10 cellular contexts compared by ENCODE assay signal in genomic region chr7:12434012-12434642, GRCh38. TPM values are rescaled to one million over a fixed set of nuclear protein-coding genes. Genes with fewer than 3 reads are reported as not detected.
DNase-seq lines count a peak whose midpoint lies in the region; ATAC-seq and TF ChIP-seq lines count a peak whose summit lies in the region.
"Had no signal": no experiment of that assay in that cellular context is flagged by ENCODE, and none has a peak within 500 bp of the region (broad histone marks: within the 10 kb centered on the region; RNA-seq: fewer than 3 reads in every experiment).

No MANE protein-coding gene starts in this region.

- no peak overlapping the region for H3K27ac Mint-ChIP-seq in stimulated activated naive B cell treated with anti-CD40 and anti-IgM and Interleukin-4, amounts not matched to agents 10 μg/mL and 1 μg/mL and 100 μg/mL, for 72 hours
- no peak overlapping the region for H3K27ac Mint-ChIP-seq in activated CD4-positive, alpha-beta T cell treated with anti-CD3 and anti-CD28 coated beads, Interleukin-2, amount 10 ng/mL, durations not matched to agents 7 days and 5 days
- H3K27ac Mint-ChIP-seq: activated naive CD4-positive, alpha-beta T cell treated with anti-CD3 and anti-CD28 coated beads, Interleukin-2, amount 50 U/mL, for 72 hours had no signal

- peak; percentile 41 for TF ChIP-seq CTCF in BJ (IDR thresholded peaks at IDR 0.05; ENCODE audit: insufficient read depth, low read depth, low read length)
- TF ChIP-seq CTCF in fibroblast of the aortic adventitia (IDR thresholded peaks at IDR 0.05; ENCODE audit: insufficient read depth, low read length), result peak; percentile 36

- DNase-seq in BJ (ENCODE audit: low read depth), result no peak
- peak; percentile 36 for DNase-seq in NCI-H69 (lab: John Stamatoyannopoulos, UW)
- no peak for DNase-seq in fibroblast of the aortic adventitia (ENCODE audit: low read depth)
- no peak for DNase-seq in activated CD4-positive, CD25-positive, alpha-beta regulatory T cell treated with anti-CD3 and anti-CD28 coated beads, Interleukin-2, amount 50 U/mL, for 72 hours
- no peak for DNase-seq in stimulated activated naive B cell treated with anti-CD40 and anti-IgM and Interleukin-4, amounts not matched to agents 10 μg/mL and 1 μg/mL and 100 μg/mL, for 72 hours
- no peak for DNase-seq in activated CD4-positive, alpha-beta T cell treated with anti-CD3 and anti-CD28 coated beads, Interleukin-2, amount 10 ng/mL, durations not matched to agents 7 days and 5 days
- DNase-seq in activated CD8-positive, alpha-beta memory T cell treated with anti-CD3 and anti-CD28 coated beads for 24 hours, result no peak
- DNase-seq: SIG-M5 had no signal

- no peaks in the 10 kb centered on the region for H3K36me3 Mint-ChIP-seq in stimulated activated naive B cell treated with anti-CD40 and anti-IgM and Interleukin-4, amounts not matched to agents 10 μg/mL and 1 μg/mL and 100 μg/mL, for 72 hours
- H3K36me3 Mint-ChIP-seq in activated CD4-positive, alpha-beta T cell treated with anti-CD3 and anti-CD28 coated beads, Interleukin-2, amount 10 ng/mL, durations not matched to agents 7 days and 5 days (ENCODE audit: low read depth), result no peaks in the 10 kb centered on the region
- H3K36me3 Mint-ChIP-seq: activated naive CD4-positive, alpha-beta T cell treated with anti-CD3 and anti-CD28 coated beads, Interleukin-2, amount 50 U/mL, for 72 hours had no signal

- H3K4me1 Mint-ChIP-seq in stimulated activated naive B cell treated with anti-CD40 and anti-IgM and Interleukin-4, amounts not matched to agents 10 μg/mL and 1 μg/mL and 100 μg/mL, for 72 hours, result no peaks in the 10 kb centered on the region
- H3K4me1 Mint-ChIP-seq in activated CD4-positive, alpha-beta T cell treated with anti-CD3 and anti-CD28 coated beads, Interleukin-2, amount 10 ng/mL, durations not matched to agents 7 days and 5 days, result no peaks in the 10 kb centered on the region

- POLR2A ChIA-PET in BJ (lab: Charles Lee), result no interaction called here
- POLR2A ChIA-PET in activated CD4-positive, alpha-beta T cell treated with anti-CD3 and anti-CD28 coated beads, Interleukin-2, amount 10 ng/mL, durations not matched to agents 7 days and 5 days (lab: Charles Lee), result no interaction called here

- ATAC-seq in GM19395 (IDR thresholded peaks at IDR 0.05; ENCODE audit: unreplicated experiment), result peak; percentile 77
- ATAC-seq in stimulated activated naive B cell treated with anti-CD40 and anti-IgM and Interleukin-4, amounts not matched to agents 10 μg/mL and 1 μg/mL and 100 μg/mL, for 72 hours (replicated peaks), result no peak
- ATAC-seq: activated naive CD4-positive, alpha-beta T cell treated with anti-CD3 and anti-CD28 coated beads, Interleukin-2, amount 50 U/mL, for 72 hours had no signal

- H3K4me3 ChIP-seq in BJ (ENCODE audit: low read depth, low read length), result no peak overlapping the region
- H3K4me3 ChIP-seq in fibroblast of the aortic adventitia (ENCODE audit: low read depth, low read length), result no peak overlapping the region

- no peak overlapping the region for H3K4me3 Mint-ChIP-seq in stimulated activated naive B cell treated with anti-CD40 and anti-IgM and Interleukin-4, amounts not matched to agents 10 μg/mL and 1 μg/mL and 100 μg/mL, for 72 hours
- H3K4me3 Mint-ChIP-seq in activated CD4-positive, alpha-beta T cell treated with anti-CD3 and anti-CD28 coated beads, Interleukin-2, amount 10 ng/mL, durations not matched to agents 7 days and 5 days, result no peak overlapping the region

- no peaks in the 10 kb centered on the region for H3K9me3 Mint-ChIP-seq in stimulated activated naive B cell treated with anti-CD40 and anti-IgM and Interleukin-4, amounts not matched to agents 10 μg/mL and 1 μg/mL and 100 μg/mL, for 72 hours
- H3K9me3 Mint-ChIP-seq in activated CD4-positive, alpha-beta T cell treated with anti-CD3 and anti-CD28 coated beads, Interleukin-2, amount 10 ng/mL, durations not matched to agents 7 days and 5 days, result no peaks in the 10 kb centered on the region
- H3K9me3 Mint-ChIP-seq: activated naive CD4-positive, alpha-beta T cell treated with anti-CD3 and anti-CD28 coated beads, Interleukin-2, amount 50 U/mL, for 72 hours had no signal

- CTCF ChIA-PET in BJ (lab: Yijun Ruan, JAX), result interaction anchor here (1.2 to 1.9 kb wide), 4 partner anchors 9 to 56 kb away, joined by 4 to 10 read pairs (median 7); no protein-coding TSS in a partner anchor
- CTCF ChIA-PET in activated CD4-positive, alpha-beta T cell treated with anti-CD3 and anti-CD28 coated beads, Interleukin-2, amount 10 ng/mL, durations not matched to agents 7 days and 5 days (lab: Charles Lee), result no interaction called here

- H3K27me3 Mint-ChIP-seq in stimulated activated naive B cell treated with anti-CD40 and anti-IgM and Interleukin-4, amounts not matched to agents 10 μg/mL and 1 μg/mL and 100 μg/mL, for 72 hours, result no peaks in the 10 kb centered on the region
- no peaks in the 10 kb centered on the region for H3K27me3 Mint-ChIP-seq in activated CD4-positive, alpha-beta T cell treated with anti-CD3 and anti-CD28 coated beads, Interleukin-2, amount 10 ng/mL, durations not matched to agents 7 days and 5 days

- H3K27me3 ChIP-seq in BJ (ENCODE audit: control insufficient read depth, insufficient read depth, low read length), result no peaks in the 10 kb centered on the region

- H3K36me3 ChIP-seq in BJ (ENCODE audit: control insufficient read depth, insufficient read depth, low read length), result no peaks in the 10 kb centered on the region

RNA-seq across cellular contexts. Expression of gene VWDE, which starts 30.5 kb away (rescaled TPM):
- not detected in 2 replicates for polyA plus RNA-seq in BJ (2011; rRNA removed)
- not detected in 2 replicates for polyA minus RNA-seq in BJ (2011; rRNA and poly(A)+ RNA removed)
- 0.08 and 0.09 TPM in 2 replicates for total RNA-seq in fibroblast of the aortic adventitia (ENCODE audit: low replicate concordance)
- total RNA-seq in activated CD4-positive, alpha-beta T cell treated with anti-CD3 and anti-CD28 coated beads, Interleukin-2, amount 10 ng/mL, durations not matched to agents 7 days and 5 days, result 1 to 10 TPM; 3.2 to 3.5 TPM
